Comparison of ENCODE assay signal across 8 cellular contexts in genomic region chr7:1065263-1066260, GRCh38. TPM values are rescaled to one million over a fixed set of nuclear protein-coding genes. Genes with fewer than 3 reads are reported as not detected.
DNase-seq lines count a peak whose midpoint lies in the region; ATAC-seq and TF ChIP-seq lines count a peak whose summit lies in the region.

No MANE protein-coding gene starts in this region.

- H3K4me3 ChIP-seq in HL-60 (replicated peaks; ENCODE audit: insufficient read depth, low read length): no peak overlapping the region
- no peak overlapping the region for H3K4me3 ChIP-seq in fibroblast of villous mesenchyme (ENCODE audit: low read depth, low read length)

- no peaks in the 10 kb centered on the region for H3K27me3 ChIP-seq in HL-60 (ENCODE audit: insufficient read depth, poor library complexity, severe bottlenecking)

- ATAC-seq in GM19023 (IDR thresholded peaks at IDR 0.05; ENCODE audit: unreplicated experiment): peak; percentile 61

- TF ChIP-seq CTCF in AG09319 (IDR thresholded peaks at IDR 0.05; ENCODE audit: low read depth, low read length) (peak; percentile 83), HL-60 (IDR thresholded peaks at IDR 0.05; ENCODE audit: insufficient read depth, low read length) (peak; percentile 74), fibroblast of villous mesenchyme (IDR thresholded peaks at IDR 0.05; ENCODE audit: insufficient read depth, low read depth, low read length) (peak; percentile 91)

- no peak overlapping the region for H3K27ac ChIP-seq in HL-60 (replicated peaks)
- peak overlapping the region; percentile 10 for H3K27ac ChIP-seq in substantia nigra (ENCODE audit: low read depth, low read length, poor library complexity, severe bottlenecking)

- DNase-seq in AG09319 (ENCODE audit: extremely low read depth, low read depth): no peak
- peak; percentile 43 to 81 for DNase-seq in HL-60 (ENCODE audit: low read depth in 1 of 2, low spot score in 1 of 2)
- peak; percentile 79 to 80 for DNase-seq in SHP77 (lab: John Stamatoyannopoulos, UW)
- peak; percentile 68 for DNase-seq in activated T-helper 9 cell treated with anti-CD3 and anti-CD28 coated beads, Interleukin-2, amount 50 U/mL, for 16 hours (ENCODE audit: low read depth)
- peak; percentile 74 for DNase-seq in fibroblast of villous mesenchyme (ENCODE audit: low read depth)
- DNase-seq in nucleus accumbens (lab: John Stamatoyannopoulos, UW): peak in 47 of 56 donors; percentile 28 to 86 (median 64)
- DNase-seq in substantia nigra (lab: John Stamatoyannopoulos, UW): peak in 43 of 49 donors; percentile 32 to 89 (median 75)

RNA-seq across cellular contexts. Expression of gene GPR146, which starts 21.2 kb away (rescaled TPM):
- total RNA-seq in fibroblast of villous mesenchyme: under 0.01 TPM in 1 of 2 replicates, not detected in the other

RNA-seq across cellular contexts. Expression of gene GPER1, which starts 22.4 kb away (rescaled TPM):
- 1.9 and 2.6 TPM in 2 replicates for total RNA-seq in fibroblast of villous mesenchyme
